ENCODE assay signal across 10 cellular contexts in the genomic region with DNA sequence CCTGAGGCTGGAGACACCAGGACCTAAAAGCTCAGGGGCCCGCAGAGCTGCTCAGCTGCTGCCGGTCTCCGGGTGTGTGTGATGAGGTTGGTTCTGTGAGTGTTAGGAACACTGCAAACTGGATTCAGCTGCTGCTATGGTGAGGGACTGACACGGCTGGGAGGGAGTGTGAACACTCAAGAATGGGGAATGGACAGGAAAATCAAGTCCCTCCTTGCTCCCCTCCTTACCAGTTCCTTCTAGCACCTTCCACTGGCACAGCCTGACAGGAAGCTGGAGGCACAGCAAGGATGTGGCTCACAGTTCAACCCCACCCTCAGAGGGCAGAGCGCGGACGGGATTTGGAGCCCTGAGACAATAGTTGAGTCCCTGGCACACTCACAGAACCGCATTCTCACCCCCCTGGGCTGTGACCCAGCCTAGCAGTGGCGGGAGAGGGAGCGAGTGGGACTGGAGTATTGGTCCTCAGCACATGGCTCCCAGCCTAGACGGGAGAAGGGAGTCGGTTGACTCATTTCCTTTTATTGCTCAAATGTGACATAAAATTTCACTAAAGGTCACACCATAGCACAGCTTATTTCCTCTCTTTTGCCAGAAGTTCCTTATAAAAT. TPM values are rescaled to one million over a fixed set of nuclear protein-coding genes. Genes with fewer than 3 reads are reported as not detected.
DNase-seq lines count a peak whose midpoint lies in the region; ATAC-seq and TF ChIP-seq lines count a peak whose summit lies in the region.
"Had no signal": no experiment of that assay in that cellular context is flagged by ENCODE, and none has a peak within 500 bp of the region (broad histone marks: within the 10 kb centered on the region; RNA-seq: fewer than 3 reads in every experiment).

No MANE protein-coding gene starts in this region.

- peak; percentile 16; the same call in 1 of the 2 replicates for ATAC-seq in WTC11
- peak; percentile 53 for ATAC-seq in sciatic nerve
- no peak for ATAC-seq in GM21447 (IDR thresholded peaks at IDR 0.05; ENCODE audit: unreplicated experiment)
- no peak for ATAC-seq in HG03095 (IDR thresholded peaks at IDR 0.05; ENCODE audit: unreplicated experiment)

- no peak for TF ChIP-seq CTCF in WTC11 (IDR thresholded peaks at IDR 0.05)
- no peak for TF ChIP-seq CTCF in left ventricle myocardium inferior (IDR thresholded peaks at IDR 0.05; ENCODE audit: borderline replicate concordance)

- peak overlapping the region; percentile 84 for H3K27ac ChIP-seq in left ventricle myocardium inferior (replicated peaks)

- no peak overlapping the region for H3K27ac Mint-ChIP-seq in WTC11
- H3K27ac Mint-ChIP-seq: activated naive CD8-positive, alpha-beta T cell treated with anti-CD3 and anti-CD28 coated beads, Interleukin-2, amount 10 ng/mL, durations not matched to agents 7 days and 5 days; type B pancreatic cell had no signal

- no peaks in the 10 kb centered on the region for H3K27me3 ChIP-seq in left ventricle myocardium inferior (ENCODE audit: low read depth)

- POLR2A ChIA-PET in WTC11 (lab: Charles Lee) = interaction anchor here (1.2 to 1.6 kb wide), 2 partner anchors 186 to 294 kb away, joined by 3 to 4 read pairs; a partner anchor contains a TSS

- CTCF ChIA-PET in WTC11 (lab: Charles Lee) = interaction anchor here (0.6 to 2.3 kb wide), 42 partner anchors 10 to 1207 kb away, joined by 3 to 84 read pairs (median 5); a partner anchor contains a TSS

- no peaks in the 10 kb centered on the region; the same call in 1 of the 2 replicates for H3K27me3 Mint-ChIP-seq in WTC11 (ENCODE audit: low read depth)
- H3K27me3 Mint-ChIP-seq: activated naive CD8-positive, alpha-beta T cell treated with anti-CD3 and anti-CD28 coated beads, Interleukin-2, amount 10 ng/mL, durations not matched to agents 7 days and 5 days had no signal

- H3K9me3 ChIP-seq in left ventricle myocardium inferior (replicated peaks) = no peaks in the 10 kb centered on the region

- H3K36me3 Mint-ChIP-seq in WTC11 = no peaks in the 10 kb centered on the region
- H3K36me3 Mint-ChIP-seq: activated naive CD8-positive, alpha-beta T cell treated with anti-CD3 and anti-CD28 coated beads, Interleukin-2, amount 10 ng/mL, durations not matched to agents 7 days and 5 days; type B pancreatic cell had no signal

- intact Hi-C loops in left ventricle myocardium inferior (cut with micrococcal nuclease) = loop anchor here (10.0 kb wide), 2 partner anchors 101 to 1111 kb away; no protein-coding TSS in a partner anchor
- intact Hi-C loops in sciatic nerve (cut with DNase I) = no loop called here

- peaks cover 6% of the 10 kb centered on the region for H3K9me3 Mint-ChIP-seq in WTC11
- H3K9me3 Mint-ChIP-seq: type B pancreatic cell had no signal

- no peaks in the 10 kb centered on the region for H3K36me3 ChIP-seq in left ventricle myocardium inferior

- H3K4me3 ChIP-seq in left ventricle myocardium inferior = peak overlapping the region; percentile 46

- H3K4me1 Mint-ChIP-seq in WTC11 = 0 out of 2 replicates have a peak, but pooled peaks cover 3% of the 10 kb centered on the region
- H3K4me1 Mint-ChIP-seq: activated naive CD8-positive, alpha-beta T cell treated with anti-CD3 and anti-CD28 coated beads, Interleukin-2, amount 10 ng/mL, durations not matched to agents 7 days and 5 days had no signal

- H3K4me1 ChIP-seq in left ventricle myocardium inferior = peaks cover 23% of the 10 kb centered on the region

- no peak overlapping the region for H3K4me3 Mint-ChIP-seq in WTC11
- H3K4me3 Mint-ChIP-seq: activated naive CD8-positive, alpha-beta T cell treated with anti-CD3 and anti-CD28 coated beads, Interleukin-2, amount 10 ng/mL, durations not matched to agents 7 days and 5 days; type B pancreatic cell had no signal

- DNase-seq in EL = peak; percentile 88
- no peak for DNase-seq in WTC11 (ENCODE audit: low spot score)
- DNase-seq in left ventricle myocardium inferior = peak; percentile 65
- peak; percentile 67 for DNase-seq in sciatic nerve (ENCODE audit: low spot score)
- DNase-seq in NCI-H345 (lab: John Stamatoyannopoulos, UW) = no peak
- no peak for DNase-seq in HK-2 (ENCODE audit: unreplicated experiment)
- DNase-seq: activated naive CD8-positive, alpha-beta T cell treated with anti-CD3 and anti-CD28 coated beads, Interleukin-2, amount 10 ng/mL, durations not matched to agents 7 days and 5 days had no signal

TF ChIP-seq in WTC11, 78 proteins besides CTCF, POLR2A, EP300 and RAD21 (continues in another document):
- TF ChIP-seq NFATC4 (CRISPR knock-in tag; IDR thresholded peaks at IDR 0.05) (no peak), ZNF219 (CRISPR knock-in tag; IDR thresholded peaks at IDR 0.05; ENCODE audit: borderline replicate concordance) (no peak), TCF7 (CRISPR knock-in tag; IDR thresholded peaks at IDR 0.05; ENCODE audit: low read depth) (no peak)
- TF ChIP-seq, protein P1, sequence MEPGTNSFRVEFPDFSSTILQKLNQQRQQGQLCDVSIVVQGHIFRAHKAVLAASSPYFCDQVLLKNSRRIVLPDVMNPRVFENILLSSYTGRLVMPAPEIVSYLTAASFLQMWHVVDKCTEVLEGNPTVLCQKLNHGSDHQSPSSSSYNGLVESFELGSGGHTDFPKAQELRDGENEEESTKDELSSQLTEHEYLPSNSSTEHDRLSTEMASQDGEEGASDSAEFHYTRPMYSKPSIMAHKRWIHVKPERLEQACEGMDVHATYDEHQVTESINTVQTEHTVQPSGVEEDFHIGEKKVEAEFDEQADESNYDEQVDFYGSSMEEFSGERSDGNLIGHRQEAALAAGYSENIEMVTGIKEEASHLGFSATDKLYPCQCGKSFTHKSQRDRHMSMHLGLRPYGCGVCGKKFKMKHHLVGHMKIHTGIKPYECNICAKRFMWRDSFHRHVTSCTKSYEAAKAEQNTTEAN (CRISPR knock-in tag; IDR thresholded peaks at IDR 0.05) = no peak
- TF ChIP-seq, protein P2, sequence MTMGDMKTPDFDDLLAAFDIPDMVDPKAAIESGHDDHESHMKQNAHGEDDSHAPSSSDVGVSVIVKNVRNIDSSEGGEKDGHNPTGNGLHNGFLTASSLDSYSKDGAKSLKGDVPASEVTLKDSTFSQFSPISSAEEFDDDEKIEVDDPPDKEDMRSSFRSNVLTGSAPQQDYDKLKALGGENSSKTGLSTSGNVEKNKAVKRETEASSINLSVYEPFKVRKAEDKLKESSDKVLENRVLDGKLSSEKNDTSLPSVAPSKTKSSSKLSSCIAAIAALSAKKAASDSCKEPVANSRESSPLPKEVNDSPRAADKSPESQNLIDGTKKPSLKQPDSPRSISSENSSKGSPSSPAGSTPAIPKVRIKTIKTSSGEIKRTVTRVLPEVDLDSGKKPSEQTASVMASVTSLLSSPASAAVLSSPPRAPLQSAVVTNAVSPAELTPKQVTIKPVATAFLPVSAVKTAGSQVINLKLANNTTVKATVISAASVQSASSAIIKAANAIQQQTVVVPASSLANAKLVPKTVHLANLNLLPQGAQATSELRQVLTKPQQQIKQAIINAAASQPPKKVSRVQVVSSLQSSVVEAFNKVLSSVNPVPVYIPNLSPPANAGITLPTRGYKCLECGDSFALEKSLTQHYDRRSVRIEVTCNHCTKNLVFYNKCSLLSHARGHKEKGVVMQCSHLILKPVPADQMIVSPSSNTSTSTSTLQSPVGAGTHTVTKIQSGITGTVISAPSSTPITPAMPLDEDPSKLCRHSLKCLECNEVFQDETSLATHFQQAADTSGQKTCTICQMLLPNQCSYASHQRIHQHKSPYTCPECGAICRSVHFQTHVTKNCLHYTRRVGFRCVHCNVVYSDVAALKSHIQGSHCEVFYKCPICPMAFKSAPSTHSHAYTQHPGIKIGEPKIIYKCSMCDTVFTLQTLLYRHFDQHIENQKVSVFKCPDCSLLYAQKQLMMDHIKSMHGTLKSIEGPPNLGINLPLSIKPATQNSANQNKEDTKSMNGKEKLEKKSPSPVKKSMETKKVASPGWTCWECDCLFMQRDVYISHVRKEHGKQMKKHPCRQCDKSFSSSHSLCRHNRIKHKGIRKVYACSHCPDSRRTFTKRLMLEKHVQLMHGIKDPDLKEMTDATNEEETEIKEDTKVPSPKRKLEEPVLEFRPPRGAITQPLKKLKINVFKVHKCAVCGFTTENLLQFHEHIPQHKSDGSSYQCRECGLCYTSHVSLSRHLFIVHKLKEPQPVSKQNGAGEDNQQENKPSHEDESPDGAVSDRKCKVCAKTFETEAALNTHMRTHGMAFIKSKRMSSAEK (CRISPR knock-in tag; IDR thresholded peaks at IDR 0.05; ENCODE audit: borderline replicate concordance) = no peak
- TF ChIP-seq, protein P3, sequence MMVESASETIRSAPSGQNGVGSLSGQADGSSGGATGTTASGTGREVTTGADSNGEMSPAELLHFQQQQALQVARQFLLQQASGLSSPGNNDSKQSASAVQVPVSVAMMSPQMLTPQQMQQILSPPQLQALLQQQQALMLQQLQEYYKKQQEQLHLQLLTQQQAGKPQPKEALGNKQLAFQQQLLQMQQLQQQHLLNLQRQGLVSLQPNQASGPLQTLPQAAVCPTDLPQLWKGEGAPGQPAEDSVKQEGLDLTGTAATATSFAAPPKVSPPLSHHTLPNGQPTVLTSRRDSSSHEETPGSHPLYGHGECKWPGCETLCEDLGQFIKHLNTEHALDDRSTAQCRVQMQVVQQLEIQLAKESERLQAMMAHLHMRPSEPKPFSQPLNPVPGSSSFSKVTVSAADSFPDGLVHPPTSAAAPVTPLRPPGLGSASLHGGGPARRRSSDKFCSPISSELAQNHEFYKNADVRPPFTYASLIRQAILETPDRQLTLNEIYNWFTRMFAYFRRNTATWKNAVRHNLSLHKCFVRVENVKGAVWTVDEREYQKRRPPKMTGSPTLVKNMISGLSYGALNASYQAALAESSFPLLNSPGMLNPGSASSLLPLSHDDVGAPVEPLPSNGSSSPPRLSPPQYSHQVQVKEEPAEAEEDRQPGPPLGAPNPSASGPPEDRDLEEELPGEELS (CRISPR knock-in tag; IDR thresholded peaks at IDR 0.05) = no peak
- TF ChIP-seq, protein P4, sequence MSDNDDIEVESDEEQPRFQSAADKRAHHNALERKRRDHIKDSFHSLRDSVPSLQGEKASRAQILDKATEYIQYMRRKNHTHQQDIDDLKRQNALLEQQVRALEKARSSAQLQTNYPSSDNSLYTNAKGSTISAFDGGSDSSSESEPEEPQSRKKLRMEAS (CRISPR knock-in tag; IDR thresholded peaks at IDR 0.05) = no peak

RNA-seq across cellular contexts. Expression of a gene that starts 42.5 kb away (rescaled TPM):
- not detected in 3 replicates for total RNA-seq in WTC11 (2021)
- total RNA-seq in left ventricle myocardium inferior = not detected
- total RNA-seq in sciatic nerve = not detected
- total RNA-seq: activated naive CD8-positive, alpha-beta T cell treated with anti-CD3 and anti-CD28 coated beads, Interleukin-2, amount 10 ng/mL, durations not matched to agents 7 days and 5 days had no signal

Comparison
In these comparisons a context has a peak if more than half of its experiments do, and no peak if none do; other contexts are left out.
1. DNase-seq: peak in EL (single experiment), left ventricle myocardium inferior (single experiment) and sciatic nerve (single experiment); none in WTC11 (single experiment), NCI-H345 (single experiment) and HK-2 (single experiment).
2. ATAC-seq: peak in WTC11 (single experiment) and sciatic nerve (single experiment); none in GM21447 (single experiment) and HG03095 (single experiment).